ENCODE assay signal across 17 cellular contexts in genomic region chr4:119525771-119526712, GRCh38.
DNase-seq lines count a peak whose midpoint lies in the region; ATAC-seq and TF ChIP-seq lines count a peak whose summit lies in the region.
"Had no signal": no experiment of that assay in that cellular context is flagged by ENCODE, and none has a peak within 500 bp of the region (broad histone marks: within the 10 kb centered on the region; RNA-seq: fewer than 3 reads in every experiment).

No MANE protein-coding gene starts in this region.

- H3K27me3 ChIP-seq in breast epithelium (no peaks in the 10 kb centered on the region), endodermal cell (ENCODE audit: control insufficient read depth, insufficient read depth, low read length, poor library complexity, severe bottlenecking) (no peaks in the 10 kb centered on the region), muscle layer of colon (ENCODE audit: control insufficient read depth in 1 of 2, insufficient read depth in 2 of 2, low read length in 2 of 2) (no peaks in the 10 kb centered on the region), vagina (no peaks in the 10 kb centered on the region)
- H3K27me3 ChIP-seq: dorsolateral prefrontal cortex, Peyer's patch had no signal

- H3K4me3 ChIP-seq in breast epithelium: no peak overlapping the region
- no peak overlapping the region for H3K4me3 ChIP-seq in endodermal cell (ENCODE audit: low read length)
- no peak overlapping the region for H3K4me3 ChIP-seq in muscle layer of colon (ENCODE audit: low read depth in 1 of 2, low read length in 2 of 2)
- H3K4me3 ChIP-seq in vagina: no peak overlapping the region
- H3K4me3 ChIP-seq: dorsolateral prefrontal cortex, Peyer's patch had no signal

- no peak for DNase-seq in breast epithelium (ENCODE audit: low spot score in 2 of 2)
- no peak for DNase-seq in MCF 10A (ENCODE audit: unreplicated experiment)
- no peak for DNase-seq in endodermal cell
- no peak for DNase-seq in vagina (ENCODE audit: extremely low spot score in 2 of 2)
- no peak for DNase-seq in NOMO-1 treated with dmso at 0.1 percent for 144 hours (lab: John Stamatoyannopoulos, UW; ENCODE audit: unreplicated experiment)
- DNase-seq in GM10248 (ENCODE audit: extremely low spot score): no peak
- DNase-seq: dorsolateral prefrontal cortex; immature natural killer cell; KG1; NCI-H1436 treated with DMSO at 0.1 percent for 48 hours; NCI-H510A; Peyer's patch; stimulated activated CD4-positive, alpha-beta T cell treated with anti-CD3 and anti-CD28 coated beads, Interleukin-2, amount 100 ng/mL, for 48 hours had no signal

- no peak overlapping the region for H3K4me3 Mint-ChIP-seq in MCF 10A (ENCODE audit: unreplicated experiment)
- no peak overlapping the region for H3K4me3 Mint-ChIP-seq in endodermal cell
- H3K4me3 Mint-ChIP-seq: activated T-helper 17 cell treated with anti-CD3 and anti-CD28 coated beads, Interleukin-2, amount 50 U/mL, for 72 hours; immature natural killer cell had no signal

- H3K9ac ChIP-seq in endodermal cell (ENCODE audit: extremely low read depth, low read length, poor library complexity, severe bottlenecking): no peak overlapping the region
- no peak overlapping the region for H3K9ac ChIP-seq in muscle layer of colon (ENCODE audit: low read length)

- TF ChIP-seq POLR2A in breast epithelium (IDR thresholded peaks at IDR 0.05) (no peak), vagina (IDR thresholded peaks at IDR 0.05) (no peak)

- H3K27ac ChIP-seq in breast epithelium: peak overlapping the region; percentile 33 to 52
- no peak overlapping the region for H3K27ac ChIP-seq in endodermal cell (ENCODE audit: low read depth, low read length)
- H3K27ac ChIP-seq in muscle layer of colon (ENCODE audit: low read depth, low read length): peak overlapping the region; percentile 4
- H3K27ac ChIP-seq in vagina: peak overlapping the region; percentile 46
- H3K27ac ChIP-seq: 22Rv1, dorsolateral prefrontal cortex had no signal

- intact Hi-C loops in breast epithelium (cut with DNase I; ENCODE audit: low total_unique reads): no loop called here
- intact Hi-C loops in MCF 10A (cut with micrococcal nuclease): no loop called here
- intact Hi-C loops in vagina (cut with DNase I): no loop called here

- H3K36me3 Mint-ChIP-seq in MCF 10A (ENCODE audit: insufficient read depth, unreplicated experiment): no peaks in the 10 kb centered on the region
- peaks cover 14% of the 10 kb centered on the region for H3K36me3 Mint-ChIP-seq in endodermal cell (ENCODE audit: low read depth)

- H3K4me1 ChIP-seq in breast epithelium (no peaks in the 10 kb centered on the region), endodermal cell (ENCODE audit: control insufficient read depth, insufficient read depth, low read length) (peaks cover 3% of the 10 kb centered on the region), muscle layer of colon (ENCODE audit: insufficient read depth, low read length) (peaks cover 25% of the 10 kb centered on the region), vagina (peaks cover 19% of the 10 kb centered on the region)

- no peaks in the 10 kb centered on the region for H3K36me3 ChIP-seq in breast epithelium
- H3K36me3 ChIP-seq in endodermal cell (ENCODE audit: control insufficient read depth, insufficient read depth, low read length): peaks cover 9% of the 10 kb centered on the region
- peaks cover 11% of the 10 kb centered on the region for H3K36me3 ChIP-seq in muscle layer of colon (ENCODE audit: insufficient read depth, low read length)
- H3K36me3 ChIP-seq in vagina: peaks cover 0 to 10% of the 10 kb centered on the region in 2 donors

- 88 to 95% methylated on average over 1 to 3 of the region's 3 CpGs for WGBS in endodermal cell (ENCODE audit: insufficient coverage in 1 of 2, insufficient read length in 1 of 2), 2 experiments

- H3K9me3 ChIP-seq in breast epithelium (no peaks in the 10 kb centered on the region), endodermal cell (ENCODE audit: control insufficient read depth, low read length) (no peaks in the 10 kb centered on the region), muscle layer of colon (ENCODE audit: low read length) (no peaks in the 10 kb centered on the region), vagina (no peaks in the 10 kb centered on the region)
- H3K9me3 ChIP-seq: Peyer's patch had no signal

- POLR2A ChIA-PET in MCF 10A (lab: Yijun Ruan, JAX) (interaction anchor here (0.6 to 1.7 kb wide), 4 partner anchors 8 to 529 kb away, joined by 3 to 5 read pairs (median 3); no protein-coding TSS in a partner anchor), GM10248 (lab: Yijun Ruan, JAX) (no interaction called here)

- H3K27me3 Mint-ChIP-seq in MCF 10A (ENCODE audit: insufficient read depth, unreplicated experiment): no peaks in the 10 kb centered on the region
- H3K27me3 Mint-ChIP-seq in endodermal cell (ENCODE audit: insufficient read depth): no peaks in the 10 kb centered on the region
- H3K27me3 Mint-ChIP-seq: activated T-helper 17 cell treated with anti-CD3 and anti-CD28 coated beads, Interleukin-2, amount 50 U/mL, for 72 hours had no signal

- no TSS peak for BruUV-seq in MCF 10A (replicated peaks; lab: Mats Ljungman, UMichigan)

- CTCF ChIA-PET in MCF 10A (lab: Yijun Ruan, JAX) (interaction anchor here (0.6 to 0.8 kb wide), 2 partner anchors 10 to 166 kb away, joined by 3 read pairs; no protein-coding TSS in a partner anchor), GM10248 (lab: Yijun Ruan, JAX) (interaction anchor here (1.0 to 2.7 kb wide), 5 partner anchors 11 to 35 kb away, joined by 3 to 8 read pairs (median 4); no protein-coding TSS in a partner anchor)

- TF ChIP-seq CTCF in breast epithelium (IDR thresholded peaks at IDR 0.05) (no peak), MCF 10A (IDR thresholded peaks at IDR 0.05; ENCODE audit: unreplicated experiment) (no peak), endodermal cell (conservative IDR thresholded peaks at IDR 0.05) (no peak), vagina (IDR thresholded peaks at IDR 0.05) (no peak), GM10248 (IDR thresholded peaks at IDR 0.05; ENCODE audit: control extremely low read depth, extremely low read depth, low read depth, missing control alignments) (no peak)

- no peaks in the 10 kb centered on the region for H3K9me3 Mint-ChIP-seq in MCF 10A (ENCODE audit: unreplicated experiment)
- H3K9me3 Mint-ChIP-seq in endodermal cell: no peaks in the 10 kb centered on the region
- H3K9me3 Mint-ChIP-seq: activated T-helper 17 cell treated with anti-CD3 and anti-CD28 coated beads, Interleukin-2, amount 50 U/mL, for 72 hours; immature natural killer cell had no signal

- no peak for ATAC-seq in HG02973 (IDR thresholded peaks at IDR 0.05; ENCODE audit: unreplicated experiment)
- ATAC-seq: activated T-helper 17 cell treated with anti-CD3 and anti-CD28 coated beads, Interleukin-2, amount 50 U/mL, for 72 hours had no signal

- peaks cover 8% of the 10 kb centered on the region for H3K4me1 Mint-ChIP-seq in MCF 10A (ENCODE audit: insufficient read depth, unreplicated experiment)
- H3K4me1 Mint-ChIP-seq in endodermal cell: peaks cover 11% of the 10 kb centered on the region
- H3K4me1 Mint-ChIP-seq: activated T-helper 17 cell treated with anti-CD3 and anti-CD28 coated beads, Interleukin-2, amount 50 U/mL, for 72 hours; immature natural killer cell had no signal

- H3K27ac Mint-ChIP-seq in MCF 10A (ENCODE audit: low read depth, unreplicated experiment) (no peak overlapping the region), endodermal cell (peak overlapping the region; percentile 60)
- H3K27ac Mint-ChIP-seq: activated T-helper 17 cell treated with anti-CD3 and anti-CD28 coated beads, Interleukin-2, amount 50 U/mL, for 72 hours; immature natural killer cell had no signal
